18 cellular contexts compared by ENCODE assay signal in genomic region chr5:72788851-72789505, GRCh38. TPM values are rescaled to one million over a fixed set of nuclear protein-coding genes. Genes with fewer than 3 reads are reported as not detected.
DNase-seq lines count a peak whose midpoint lies in the region; ATAC-seq and TF ChIP-seq lines count a peak whose summit lies in the region.
"Had no signal": no experiment of that assay in that cellular context is flagged by ENCODE, and none has a peak within 500 bp of the region (broad histone marks: within the 10 kb centered on the region; RNA-seq: fewer than 3 reads in every experiment).

No MANE protein-coding gene starts in this region.

- no peaks in the 10 kb centered on the region for H3K27me3 ChIP-seq in breast epithelium
- no peaks in the 10 kb centered on the region for H3K27me3 ChIP-seq in RWPE2 (ENCODE audit: insufficient read depth, poor library complexity, severe bottlenecking)

- H3K4me1 Mint-ChIP-seq in MCF 10A (ENCODE audit: insufficient read depth, unreplicated experiment), result peaks cover 19% of the 10 kb centered on the region
- H3K4me1 Mint-ChIP-seq: activated T-helper 17 cell treated with anti-CD3 and anti-CD28 coated beads, Interleukin-2, amount 50 U/mL, for 72 hours had no signal

- H3K4me3 Mint-ChIP-seq in MCF 10A (ENCODE audit: unreplicated experiment), result no peak overlapping the region
- H3K4me3 Mint-ChIP-seq: activated T-helper 17 cell treated with anti-CD3 and anti-CD28 coated beads, Interleukin-2, amount 50 U/mL, for 72 hours had no signal

- no TSS peak for BruUV-seq in MCF 10A (replicated peaks; lab: Mats Ljungman, UMichigan)

- H3K27me3 Mint-ChIP-seq in MCF 10A (ENCODE audit: insufficient read depth, unreplicated experiment), result no peaks in the 10 kb centered on the region

- TF ChIP-seq CTCF in MCF 10A (IDR thresholded peaks at IDR 0.05; ENCODE audit: unreplicated experiment) (no peak), breast epithelium (IDR thresholded peaks at IDR 0.05) (no peak), RWPE2 (IDR thresholded peaks at IDR 0.05; ENCODE audit: poor library complexity, severe bottlenecking) (no peak), fibroblast of the aortic adventitia (IDR thresholded peaks at IDR 0.05; ENCODE audit: insufficient read depth, low read length) (no peak)

- POLR2A ChIA-PET in MCF 10A (lab: Yijun Ruan, JAX), result interaction anchor here (0.7 to 1.0 kb wide), 2 partner anchors 28 to 64 kb away, joined by 3 to 4 read pairs; no protein-coding TSS in a partner anchor

- peak; percentile 98 for ATAC-seq in RWPE2 (ENCODE audit: low read depth)
- ATAC-seq in HG02588 (IDR thresholded peaks at IDR 0.05; ENCODE audit: unreplicated experiment), result no peak
- ATAC-seq: activated T-helper 17 cell treated with anti-CD3 and anti-CD28 coated beads, Interleukin-2, amount 50 U/mL, for 72 hours; left cardiac atrium had no signal

- CTCF ChIA-PET in MCF 10A (lab: Yijun Ruan, JAX), result interaction anchor here (0.6 kb wide), 1 partner anchor 239 kb away, joined by 3 read pairs; no protein-coding TSS in a partner anchor

- H3K9me3 ChIP-seq in breast epithelium, result no peaks in the 10 kb centered on the region
- H3K9me3 ChIP-seq in RWPE2 (ENCODE audit: severe bottlenecking), result no peaks in the 10 kb centered on the region

- H3K27ac ChIP-seq in breast epithelium (no peak overlapping the region), RWPE2 (ENCODE audit: poor library complexity, severe bottlenecking) (peak overlapping the region; percentile 73)
- H3K27ac ChIP-seq: PC-9, VCaP had no signal

- intact Hi-C loops in MCF 10A (cut with micrococcal nuclease), result no loop called here
- intact Hi-C loops in breast epithelium (cut with DNase I; ENCODE audit: low total_unique reads), result no loop called here

- H3K36me3 Mint-ChIP-seq in MCF 10A (ENCODE audit: insufficient read depth, unreplicated experiment), result no peaks in the 10 kb centered on the region

- peak overlapping the region; percentile 14 for H3K27ac Mint-ChIP-seq in MCF 10A (ENCODE audit: low read depth, unreplicated experiment)
- H3K27ac Mint-ChIP-seq: activated T-helper 17 cell treated with anti-CD3 and anti-CD28 coated beads, Interleukin-2, amount 50 U/mL, for 72 hours had no signal

- no peak for TF ChIP-seq POLR2A in breast epithelium (IDR thresholded peaks at IDR 0.05)

- H3K4me1 ChIP-seq in breast epithelium, result no peaks in the 10 kb centered on the region
- peaks cover 19% of the 10 kb centered on the region for H3K4me1 ChIP-seq in RWPE2 (ENCODE audit: insufficient read depth, poor library complexity, severe bottlenecking)

- H3K9me3 Mint-ChIP-seq in MCF 10A (ENCODE audit: unreplicated experiment), result no peaks in the 10 kb centered on the region
- H3K9me3 Mint-ChIP-seq: activated T-helper 17 cell treated with anti-CD3 and anti-CD28 coated beads, Interleukin-2, amount 50 U/mL, for 72 hours had no signal

- H3K36me3 ChIP-seq in breast epithelium (no peaks in the 10 kb centered on the region), RWPE2 (ENCODE audit: low read depth) (no peaks in the 10 kb centered on the region)

- H3K4me3 ChIP-seq in breast epithelium, result no peak overlapping the region
- H3K4me3 ChIP-seq in RWPE2 (ENCODE audit: severe bottlenecking), result no peak overlapping the region
- no peak overlapping the region for H3K4me3 ChIP-seq in fibroblast of the aortic adventitia (ENCODE audit: low read depth, low read length)
- H3K4me3 ChIP-seq: PC-9 had no signal

- DNase-seq in MCF 10A (ENCODE audit: unreplicated experiment) (peak; percentile 29), breast epithelium (ENCODE audit: low spot score in 2 of 2) (no peak), RWPE2 (ENCODE audit: low spot score) (no peak), fibroblast of the aortic adventitia (ENCODE audit: low read depth) (peak; percentile 41), globus pallidus (ENCODE audit: low spot score) (no peak)
- DNase-seq in activated naive CD4-positive, alpha-beta T cell (lab: John Stamatoyannopoulos, UW), result no peak
- no peak for DNase-seq in stimulated activated CD4-positive, alpha-beta T cell treated with anti-CD3 and anti-CD28 coated beads, Interleukin-2, amount 100 ng/mL, for 24 hours
- DNase-seq: activated CD8-positive, alpha-beta memory T cell treated with anti-CD3 and anti-CD28 coated beads for 24 hours; amygdala; hippocampal formation; left cardiac atrium; NCI-H1694 treated with DMSO at 0.1 percent for 48 hours; NCI-H524 treated with DMSO at 0.1 percent for 48 hours; trophoblast cell had no signal

RNA-seq across cellular contexts. Expression of gene TNPO1, which starts 27.5 kb away (rescaled TPM):
- 147 and 167 TPM in 2 replicates for total RNA-seq in MCF 10A (2022)
- total RNA-seq in breast epithelium, result 100 to 1,000 TPM in 1 of 3 donors, 10 to 100 TPM in 2; 87.5 to 105 (median 87.8) TPM
- total RNA-seq in fibroblast of the aortic adventitia (ENCODE audit: low replicate concordance), result 253 and 1,825 TPM in 2 replicates

Comparison
In these comparisons a context has a peak if more than half of its experiments do, and no peak if none do; other contexts are left out.
1. DNase-seq: peak in MCF 10A (single experiment) and fibroblast of the aortic adventitia (single experiment); none in breast epithelium (0 of 2), RWPE2 (single experiment), globus pallidus (single experiment), activated naive CD4-positive, alpha-beta T cell (0 of 4) and stimulated activated CD4-positive, alpha-beta T cell treated with anti-CD3 and anti-CD28 coated beads, Interleukin-2, amount 100 ng/mL, for 24 hours (0 of 2).